ENCODE assay signal across 15 cellular contexts in the genomic region with DNA sequence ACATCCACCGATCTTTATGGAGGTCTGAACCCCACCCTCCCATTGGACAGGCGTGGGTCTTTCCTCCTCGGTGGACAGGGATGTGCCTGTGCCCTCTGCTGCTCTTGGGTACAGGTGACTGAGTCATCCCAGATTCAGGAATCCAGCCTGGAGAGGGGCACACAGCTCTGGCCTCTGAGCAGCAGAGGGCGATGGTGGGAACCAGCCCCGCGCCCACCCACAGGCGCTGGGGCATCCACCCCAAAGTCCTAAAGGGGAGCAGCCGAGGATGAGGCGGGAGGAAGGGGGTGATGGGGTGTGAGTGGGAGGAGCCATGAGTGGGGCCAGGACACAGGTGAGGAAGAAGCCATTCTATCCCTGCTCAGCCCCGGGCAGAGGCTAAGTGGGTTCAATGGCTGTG. TPM values are rescaled to one million over a fixed set of nuclear protein-coding genes. Genes with fewer than 3 reads are reported as not detected.
DNase-seq lines count a peak whose midpoint lies in the region; TF ChIP-seq lines count a peak whose summit lies in the region.
"Had no signal": no experiment of that assay in that cellular context is flagged by ENCODE, and none has a peak within 500 bp of the region (broad histone marks: within the 10 kb centered on the region; RNA-seq: fewer than 3 reads in every experiment).

No MANE protein-coding gene starts in this region.

- intact Hi-C loops in left ventricle myocardium inferior (cut with micrococcal nuclease), result no loop called here

- H3K4me3 Mint-ChIP-seq in endothelial cell (ENCODE audit: unreplicated experiment) (no peak overlapping the region), immature natural killer cell (no peak overlapping the region)
- H3K4me3 Mint-ChIP-seq: mesothelial cell of epicardium had no signal

- peaks cover 3% of the 10 kb centered on the region for H3K4me1 Mint-ChIP-seq in endothelial cell (ENCODE audit: unreplicated experiment)
- H3K4me1 Mint-ChIP-seq in immature natural killer cell, result no peaks in the 10 kb centered on the region

- TF ChIP-seq CTCF in cardiac muscle cell (IDR thresholded peaks at IDR 0.05; ENCODE audit: low read depth, low read length), result peak; percentile 12
- no peak for TF ChIP-seq CTCF in left ventricle myocardium inferior (IDR thresholded peaks at IDR 0.05; ENCODE audit: borderline replicate concordance)
- no peak for TF ChIP-seq CTCF in endothelial cell (IDR thresholded peaks at IDR 0.05; ENCODE audit: unreplicated experiment)

- H3K27ac Mint-ChIP-seq in endothelial cell (ENCODE audit: unreplicated experiment) (no peak overlapping the region), immature natural killer cell (no peak overlapping the region)
- H3K27ac Mint-ChIP-seq: mesothelial cell of epicardium had no signal

- no peak overlapping the region for H3K4me3 ChIP-seq in cardiac muscle cell
- H3K4me3 ChIP-seq in left ventricle myocardium inferior, result no peak overlapping the region

- DNase-seq in cardiac muscle cell (ENCODE audit: low read depth in 1 of 2, low spot score in 1 of 2) (no peak), left ventricle myocardium inferior (no peak), NCI-H69 (lab: John Stamatoyannopoulos, UW) (peak; percentile 37), endothelial cell (ENCODE audit: low spot score) (peak; percentile 34), NCI-H146 (lab: John Stamatoyannopoulos, UW) (no peak), immature natural killer cell (no peak), NCI-H345 (lab: John Stamatoyannopoulos, UW) (no peak)
- DNase-seq in activated naive CD4-positive, alpha-beta T cell (lab: John Stamatoyannopoulos, UW), result no peak
- DNase-seq: cortex of kidney; DMS53; Kasumi-1; NCI-H2081 treated with DMSO at 0.1 percent for 48 hours; posterior cingulate gyrus; stimulated activated CD4-positive, alpha-beta T cell treated with anti-CD3 and anti-CD28 coated beads, Interleukin-15, amount 100 ng/mL, for 24 hours had no signal

- no peaks in the 10 kb centered on the region for H3K9me3 Mint-ChIP-seq in endothelial cell (ENCODE audit: unreplicated experiment)
- no peaks in the 10 kb centered on the region for H3K9me3 Mint-ChIP-seq in immature natural killer cell
- H3K9me3 Mint-ChIP-seq: mesothelial cell of epicardium had no signal

- H3K9me3 ChIP-seq in cardiac muscle cell (ENCODE audit: low read depth), result no peaks in the 10 kb centered on the region
- no peaks in the 10 kb centered on the region for H3K9me3 ChIP-seq in left ventricle myocardium inferior (replicated peaks)

- H3K36me3 ChIP-seq in cardiac muscle cell (no peaks in the 10 kb centered on the region), left ventricle myocardium inferior (no peaks in the 10 kb centered on the region)

- H3K36me3 Mint-ChIP-seq in endothelial cell (ENCODE audit: low read depth, unreplicated experiment) (no peaks in the 10 kb centered on the region), immature natural killer cell (no peaks in the 10 kb centered on the region)
- H3K36me3 Mint-ChIP-seq: mesothelial cell of epicardium had no signal

- H3K27me3 Mint-ChIP-seq in endothelial cell (ENCODE audit: unreplicated experiment), result peaks cover 5% of the 10 kb centered on the region
- H3K27me3 Mint-ChIP-seq in immature natural killer cell (ENCODE audit: low read depth in 3 of 3), result peaks cover 0 to 3% (median 0%) of the 10 kb centered on the region in 3 donors

- H3K27ac ChIP-seq in cardiac muscle cell, result no peak overlapping the region
- no peak overlapping the region for H3K27ac ChIP-seq in left ventricle myocardium inferior (replicated peaks)

- H3K4me1 ChIP-seq in cardiac muscle cell (ENCODE audit: low read depth) (peaks cover 5% of the 10 kb centered on the region), left ventricle myocardium inferior (peaks cover 5% of the 10 kb centered on the region)

- H3K27me3 ChIP-seq in cardiac muscle cell, result no peaks in the 10 kb centered on the region
- H3K27me3 ChIP-seq in left ventricle myocardium inferior (ENCODE audit: low read depth), result peaks cover 89% of the 10 kb centered on the region

RNA-seq across cellular contexts. Expression of a gene that starts 35.0 kb away (rescaled TPM):
- total RNA-seq in cardiac muscle cell (29.5 and 69.8 TPM in 2 replicates), left ventricle myocardium inferior (31.5 TPM), endothelial cell (ENCODE audit: unreplicated experiment) (31.6 TPM)
- polyA plus RNA-seq in cardiac muscle cell (48.8 and 56.1 TPM in 2 replicates), immature natural killer cell (1 to 10 TPM; 1.9 to 6.6 (median 1.9) TPM)

Comparison
In these comparisons a context has a peak if more than half of its experiments do, and no peak if none do; other contexts are left out.
1. DNase-seq: peak in NCI-H69 (single experiment) and endothelial cell (single experiment); none in cardiac muscle cell (0 of 2), left ventricle myocardium inferior (single experiment), NCI-H146 (single experiment), activated naive CD4-positive, alpha-beta T cell (0 of 4), immature natural killer cell (0 of 3) and NCI-H345 (single experiment).